In genomic region chr2:18749912-18750526, GRCh38 we compare ENCODE assay signal across 8 cellular contexts.
DNase-seq lines count a peak whose midpoint lies in the region; TF ChIP-seq lines count a peak whose summit lies in the region.

No MANE protein-coding gene starts in this region.

- in situ Hi-C loops in astrocyte of the cerebellum (cut with HindIII; ENCODE audit: low sequenced_read_pairs): loop anchor here (25.0 kb wide), 2 partner anchors 238 to 612 kb away; partner anchors contain the start of gene OSR1

- H3K4me1 ChIP-seq in OCI-LY7 (ENCODE audit: insufficient read depth, low read length, poor library complexity, severe bottlenecking): no peaks in the 10 kb centered on the region

- no peak overlapping the region for H3K27ac ChIP-seq in OCI-LY7 (ENCODE audit: low read depth, low read length, poor library complexity, severe bottlenecking)

- H4K20me1 ChIP-seq in OCI-LY7 (ENCODE audit: insufficient read depth, low read length): no peaks in the 10 kb centered on the region

- H3K4me3 ChIP-seq in OCI-LY7 (ENCODE audit: low read depth, low read length, poor library complexity, severe bottlenecking) (no peak overlapping the region), astrocyte of the cerebellum (ENCODE audit: low read depth, low read length) (no peak overlapping the region)

- H3K9me3 ChIP-seq in OCI-LY7 (ENCODE audit: low read length): no peaks in the 10 kb centered on the region

- CTCF ChIA-PET in OCI-LY7 (lab: Charles Lee; ENCODE audit: unreplicated experiment): no interaction called here

- no peaks in the 10 kb centered on the region for H3K9me2 ChIP-seq in OCI-LY7 (ENCODE audit: insufficient read depth, low read length)

- no TSS peak for BruUV-seq in OCI-LY7 (replicated peaks; lab: Mats Ljungman, UMichigan)

- intact Hi-C loops in OCI-LY7 (cut with micrococcal nuclease; ENCODE audit: unreplicated experiment): loop anchor here (1.0 to 2.0 kb wide), 3 partner anchors 229 to 1113 kb away; no protein-coding TSS in a partner anchor

- H3K4me2 ChIP-seq in OCI-LY7 (ENCODE audit: low read length): no peak overlapping the region

- no peaks in the 10 kb centered on the region for H3K79me2 ChIP-seq in OCI-LY7 (ENCODE audit: insufficient read depth, low read depth, low read length)

- DNase-seq in DMS114 treated with DMSO at 0.1 percent for 48 hours (lab: John Stamatoyannopoulos, UW; ENCODE audit: unreplicated experiment): peak; percentile 55
- DNase-seq in HK-2 (ENCODE audit: unreplicated experiment): peak; percentile 16
- peak; percentile 53 for DNase-seq in OCI-LY7 (ENCODE audit: low spot score)
- DNase-seq in astrocyte of the cerebellum (ENCODE audit: low read depth): peak; percentile 64
- peak; percentile 22 for DNase-seq in iPS-NIHi11 (ENCODE audit: low spot score)
- DNase-seq in stimulated activated CD4-positive, alpha-beta T cell treated with anti-CD3 and anti-CD28 coated beads, Interleukin-2, amount 100 ng/mL, for 4 hours (ENCODE audit: low read depth): peak; percentile 2
- DNase-seq in COLO829 (ENCODE audit: low spot score): no peak
- DNase-seq in activated CD4-positive, CD25-positive, alpha-beta regulatory T cell (lab: John Stamatoyannopoulos, UW): no peak

- TF ChIP-seq CTCF in OCI-LY7 (conservative IDR thresholded peaks at IDR 0.05; ENCODE audit: low read length) (peak; percentile 94), astrocyte of the cerebellum (IDR thresholded peaks at IDR 0.05; ENCODE audit: low read depth, low read length, missing control alignments) (peak; percentile 70)

- POLR2A ChIA-PET in OCI-LY7 (lab: Charles Lee): no interaction called here

- H3K36me3 ChIP-seq in OCI-LY7 (ENCODE audit: insufficient read depth, low read length): no peaks in the 10 kb centered on the region

- H2AFZ ChIP-seq in OCI-LY7 (ENCODE audit: low read length): no peak overlapping the region

Comparison
In these comparisons a context has a peak if more than half of its experiments do, and no peak if none do; other contexts are left out.
1. DNase-seq: peak in DMS114 treated with DMSO at 0.1 percent for 48 hours (single experiment), HK-2 (single experiment), OCI-LY7 (single experiment), astrocyte of the cerebellum (single experiment), iPS-NIHi11 (single experiment) and stimulated activated CD4-positive, alpha-beta T cell treated with anti-CD3 and anti-CD28 coated beads, Interleukin-2, amount 100 ng/mL, for 4 hours (single experiment); none in COLO829 (single experiment) and activated CD4-positive, CD25-positive, alpha-beta regulatory T cell (0 of 4).